10 cellular contexts compared by ENCODE assay signal in genomic region chr20:16615199-16615598, GRCh38. TPM values are rescaled to one million over a fixed set of nuclear protein-coding genes. Genes with fewer than 3 reads are reported as not detected.
A peak's percentile ranks its signal among the peaks of the same experiment; 100 is the strongest.
DNase-seq lines count a peak whose midpoint lies in the region; ATAC-seq and TF ChIP-seq lines count a peak whose summit lies in the region.
"Had no signal": no experiment of that assay in that cellular context is flagged by ENCODE, and none has a peak within 500 bp of the region (broad histone marks: within the 10 kb centered on the region; RNA-seq: fewer than 3 reads in every experiment).

No MANE protein-coding gene starts in this region.

- TF ChIP-seq CTCF in AG04449 (IDR thresholded peaks at IDR 0.05; ENCODE audit: insufficient read depth, low read length, missing control alignments) (no peak), IMR-90 (conservative IDR thresholded peaks at IDR 0.05; ENCODE audit: low read depth, low read length) (no peak), WTC11 (IDR thresholded peaks at IDR 0.05) (no peak)

- no peak overlapping the region for H2AK5ac ChIP-seq in IMR-90 (ENCODE audit: low read depth, low read length)

- intact Hi-C loops in IMR-90 (cut with micrococcal nuclease) = loop anchor here (5.0 kb wide), 1 partner anchor 33 kb away; no protein-coding TSS in a partner anchor

- H3K4me1 ChIP-seq in IMR-90 (ENCODE audit: control insufficient read depth, insufficient read depth, low read length) = peaks cover 11% of the 10 kb centered on the region; the same call in 1 of the 2 replicates

- no peaks in the 10 kb centered on the region for H3K9me3 ChIP-seq in IMR-90 (ENCODE audit: control insufficient read depth, insufficient read depth, low read length)

- H4K5ac ChIP-seq in IMR-90 (ENCODE audit: low read depth, low read length) = no peak overlapping the region

- no peaks in the 10 kb centered on the region for H3K9me1 ChIP-seq in IMR-90 (ENCODE audit: insufficient read depth, low read length)

- no peak overlapping the region for H4K8ac ChIP-seq in IMR-90 (ENCODE audit: low read depth in 2 of 2, low read length in 2 of 2)

- no peak for TF ChIP-seq RAD21 in IMR-90 (IDR thresholded peaks at IDR 0.05; ENCODE audit: low read length)

- no peak overlapping the region for H3K27ac Mint-ChIP-seq in WTC11

- DNase-seq in AG04449 (ENCODE audit: low read depth, low spot score) (peak; percentile 59), IMR-90 (peak; percentile 92), dedifferentiated amniotic fluid mesenchymal stem cell (ENCODE audit: extremely low spot score) (peak; percentile 85), middle frontal gyrus (ENCODE audit: extremely low spot score, low spot score) (peak; percentile 4), NCI-H1436 treated with DMSO at 0.1 percent for 48 hours (lab: John Stamatoyannopoulos, UW) (no peak), WTC11 (ENCODE audit: low spot score) (no peak)
- DNase-seq in activated CD4-positive, alpha-beta T cell treated with anti-CD3 and anti-CD28 coated beads for 1 hour = no peak
- DNase-seq: aorta, NCI-H187 treated with DMSO at 0.1 percent for 48 hours had no signal

- no peak overlapping the region for H3K4me3 Mint-ChIP-seq in WTC11

- H3K4me3 ChIP-seq in AG04449 (ENCODE audit: low read depth, low read length) (no peak overlapping the region), IMR-90 (ENCODE audit: insufficient read depth, low read depth, low read length) (no peak overlapping the region)

- peaks cover 22% of the 10 kb centered on the region for H3K9me3 Mint-ChIP-seq in WTC11

- no peak overlapping the region for H3K27ac ChIP-seq in IMR-90 (ENCODE audit: insufficient read depth, low read length)

- peaks cover 14% of the 10 kb centered on the region for H3K36me3 Mint-ChIP-seq in WTC11

- H3K23ac ChIP-seq in IMR-90 (ENCODE audit: low read depth, low read length) = no peak overlapping the region

- H3K9ac ChIP-seq in IMR-90 (ENCODE audit: low read depth, low read length) = no peak overlapping the region

- no peak overlapping the region for H2AK9ac ChIP-seq in IMR-90 (replicated peaks; ENCODE audit: low read depth, low read length, poor library complexity)

- CTCF ChIA-PET in AG04449 (lab: Yijun Ruan, JAX) = interaction anchor here (1.5 kb wide), 1 partner anchor 97 kb away, joined by 4 read pairs; no protein-coding TSS in a partner anchor
- CTCF ChIA-PET in IMR-90 (lab: Yijun Ruan, JAX) = no interaction called here
- CTCF ChIA-PET in WTC11 (lab: Charles Lee) = no interaction called here

- no peak overlapping the region for H3K18ac ChIP-seq in IMR-90 (ENCODE audit: low read depth, low read length)

- no peak overlapping the region for H2BK120ac ChIP-seq in IMR-90 (ENCODE audit: low read depth, low read length)

- H2BK5ac ChIP-seq in IMR-90 (ENCODE audit: low read depth, low read length, poor library complexity, severe bottlenecking) = no peak overlapping the region

- WGBS in IMR-90 (ENCODE audit: extremely low coverage in 2 of 2, insufficient read length in 1 of 2), 2 experiments = 0% methylated on average over 1 of the region's 7 CpGs; no CpG with 5 or more reads in 1 of the 2 experiments

- BruUV-seq in IMR-90 (replicated peaks; lab: Mats Ljungman, UMichigan) = no TSS peak

- TF ChIP-seq POLR2A in IMR-90 (IDR thresholded peaks at IDR 0.05; ENCODE audit: low read depth, low read length) = no peak

- peaks cover 12% of the 10 kb centered on the region for H3K4me1 Mint-ChIP-seq in WTC11

- in situ Hi-C loops in IMR-90 (cut with MboI; ENCODE audit: low sequenced_read_pairs) = no loop called here

- H4K20me1 ChIP-seq in IMR-90 (ENCODE audit: insufficient read depth, low read length) = no peaks in the 10 kb centered on the region

- H4K91ac ChIP-seq in IMR-90 (ENCODE audit: insufficient read depth, low read depth, low read length) = no peak overlapping the region

- POLR2A ChIA-PET in AG04449 (lab: Yijun Ruan, JAX) (no interaction called here), IMR-90 (lab: Charles Lee; ENCODE audit: unreplicated experiment) (no interaction called here), WTC11 (lab: Charles Lee) (no interaction called here)

- no peak overlapping the region for H2BK15ac ChIP-seq in IMR-90 (ENCODE audit: low read depth, low read length)

- no peak overlapping the region for H3K14ac ChIP-seq in IMR-90 (replicated peaks; ENCODE audit: low read depth, low read length)

- no peaks in the 10 kb centered on the region; the same call in 1 of the 2 replicates for H3K27me3 Mint-ChIP-seq in WTC11 (ENCODE audit: low read depth)

- H3K27me3 ChIP-seq in IMR-90 (ENCODE audit: control insufficient read depth, insufficient read depth, low read length) = peaks cover 2% of the 10 kb centered on the region; the same call in 1 of the 2 replicates

- no peaks in the 10 kb centered on the region for H3K36me3 ChIP-seq in IMR-90 (ENCODE audit: control insufficient read depth, insufficient read depth, low read length)

- no peaks in the 10 kb centered on the region for H3K79me1 ChIP-seq in IMR-90 (ENCODE audit: low read depth in 1 of 2, low read length in 2 of 2)

- no peak overlapping the region for H2AFZ ChIP-seq in IMR-90 (replicated peaks; ENCODE audit: low read length, poor library complexity)

- H3K4ac ChIP-seq in IMR-90 (ENCODE audit: low read depth, low read length) = no peak overlapping the region

- no peak overlapping the region; the same call in 1 of the 2 replicates for H3K4me2 ChIP-seq in IMR-90 (ENCODE audit: low read depth, low read length)

- no peak overlapping the region for H2BK20ac ChIP-seq in IMR-90 (ENCODE audit: low read depth, low read length)

- dilution Hi-C loops in IMR-90 (cut with HindIII; ENCODE audit: low sequenced_read_pairs, unreplicated experiment) = no loop called here

- H3K56ac ChIP-seq in IMR-90 (ENCODE audit: extremely low read depth, insufficient read depth, low read length) = no peak overlapping the region

- ATAC-seq in IMR-90 (ENCODE audit: low read depth) (peak; percentile 94), GM19324 (IDR thresholded peaks at IDR 0.05; ENCODE audit: low FRiP score, unreplicated experiment) (no peak), WTC11 (no peak)

TF ChIP-seq in IMR-90, 13 proteins besides CTCF, POLR2A, EP300 and RAD21:
- TF ChIP-seq MAFK (IDR thresholded peaks at IDR 0.05; ENCODE audit: low read depth, low read length) (peak; percentile 15; the same call in 1 of the 2 replicates), MXI1 (IDR thresholded peaks at IDR 0.05; ENCODE audit: borderline replicate concordance, low read depth, low read length) (no peak), CEBPB (IDR thresholded peaks at IDR 0.05; ENCODE audit: low read depth, low read length) (peak; percentile 22; the same call in 1 of the 2 replicates)

TF ChIP-seq in WTC11, 78 proteins besides CTCF, POLR2A, EP300 and RAD21:
- TF ChIP-seq NR1H2 (CRISPR knock-in tag; IDR thresholded peaks at IDR 0.05) (no peak), OVOL2 (CRISPR knock-in tag; IDR thresholded peaks at IDR 0.05; ENCODE audit: borderline replicate concordance) (no peak), TEAD4 (CRISPR knock-in tag; IDR thresholded peaks at IDR 0.05) (no peak), USF2 (CRISPR knock-in tag; IDR thresholded peaks at IDR 0.05) (no peak), ZNF532 (CRISPR knock-in tag; IDR thresholded peaks at IDR 0.05; ENCODE audit: borderline replicate concordance) (no peak), GABPB1 (CRISPR knock-in tag; IDR thresholded peaks at IDR 0.05) (no peak), MLX (CRISPR knock-in tag; IDR thresholded peaks at IDR 0.05) (no peak)

RNA-seq across cellular contexts. Expression of gene KIF16B, which starts 42.0 kb away (rescaled TPM):
- total RNA-seq in IMR-90 (2012; rRNA removed) = 10.0 and 10.6 TPM in 2 replicates
- polyA plus RNA-seq in IMR-90 (2012; rRNA removed) = 3.3 and 4.7 TPM in 2 replicates
- polyA plus RNA-seq in IMR-90 (2012; cell fraction: cytosol; rRNA removed) = 1.5 and 2.0 TPM in 2 replicates
- 3.1 and 10.6 TPM in 2 replicates for polyA plus RNA-seq in IMR-90 (2012; cell fraction: nucleus; rRNA removed; ENCODE audit: low replicate concordance)
- total RNA-seq in WTC11 (2021) = 7.5 to 7.9 TPM (median 7.6 TPM) in 3 replicates

Comparison
In these comparisons a context has a peak if more than half of its experiments do, and no peak if none do; other contexts are left out.
1. DNase-seq: peak in AG04449 (single experiment), IMR-90 (single experiment), dedifferentiated amniotic fluid mesenchymal stem cell (single experiment) and middle frontal gyrus (single experiment); none in activated CD4-positive, alpha-beta T cell treated with anti-CD3 and anti-CD28 coated beads for 1 hour (single experiment), NCI-H1436 treated with DMSO at 0.1 percent for 48 hours (single experiment) and WTC11 (single experiment).